ENCODE assay signal across 8 cellular contexts in the genomic region with DNA sequence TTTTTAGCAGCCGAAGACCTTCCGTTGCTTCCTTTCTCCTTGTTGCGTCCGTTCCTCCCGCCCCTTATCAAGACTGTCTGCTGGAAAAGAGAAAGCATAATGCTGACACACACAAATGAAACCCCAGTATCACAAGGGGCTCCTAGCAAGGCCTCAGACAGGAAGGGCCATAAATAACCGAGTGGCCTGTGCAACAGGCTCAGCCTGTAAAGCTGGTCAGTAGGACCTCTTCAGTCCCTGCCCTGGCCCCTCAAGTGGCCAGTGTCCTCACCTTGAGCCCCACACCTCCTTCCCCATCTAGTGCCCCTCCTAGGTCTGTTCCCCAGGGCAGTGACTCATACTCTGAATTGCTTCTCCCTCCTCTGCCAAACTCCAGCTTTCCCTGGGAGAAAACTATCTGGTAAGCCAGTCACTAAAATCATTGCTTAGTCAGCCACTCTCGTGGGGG.
DNase-seq lines count a peak whose midpoint lies in the region; ATAC-seq, FAIRE-seq and TF ChIP-seq lines count a peak whose summit lies in the region.
"Had no signal": no experiment of that assay in that cellular context is flagged by ENCODE, and none has a peak within 500 bp of the region (broad histone marks: within the 10 kb centered on the region; RNA-seq: fewer than 3 reads in every experiment).

No MANE protein-coding gene starts in this region.

- FAIRE-seq in HTR-8/SVneo (lab: Jason Lieb, UNC), result peak; percentile 60

- 13 to 19% methylated on average over 7 of the region's 7 CpGs for WGBS in lung, 2 donors

- intact Hi-C loops in activated CD8-positive, alpha-beta T cell treated with anti-CD3 and anti-CD28 coated beads for 36 hours (cut with micrococcal nuclease), result no loop called here

- peak; percentile 91 for ATAC-seq in lung (ENCODE audit: insufficient read depth, low FRiP score)
- no peak for ATAC-seq in HG03565 (IDR thresholded peaks at IDR 0.05; ENCODE audit: unreplicated experiment)
- ATAC-seq in activated CD8-positive, alpha-beta T cell treated with anti-CD3 and anti-CD28 coated beads for 36 hours, result no peak

- no peaks in the 10 kb centered on the region for H3K9me3 ChIP-seq in lung (ENCODE audit: control insufficient read depth in 2 of 2, insufficient read depth in 1 of 2, low read length in 1 of 2)

- no peaks in the 10 kb centered on the region for H3K4me1 Mint-ChIP-seq in activated CD8-positive, alpha-beta T cell treated with anti-CD3 and anti-CD28 coated beads for 36 hours (ENCODE audit: low read depth)

- no peaks in the 10 kb centered on the region for H3K36me3 ChIP-seq in lung (ENCODE audit: control insufficient read depth in 2 of 2, insufficient read depth in 2 of 2, low read length in 2 of 2)

- no peak overlapping the region for H3K4me3 Mint-ChIP-seq in activated CD8-positive, alpha-beta T cell treated with anti-CD3 and anti-CD28 coated beads for 36 hours

- TF ChIP-seq CTCF in lung (IDR thresholded peaks at IDR 0.05; ENCODE audit: control extremely low read depth, extremely low read depth), result no peak
- no peak for TF ChIP-seq CTCF in activated CD8-positive, alpha-beta T cell treated with anti-CD3 and anti-CD28 coated beads for 36 hours (IDR thresholded peaks at IDR 0.05)

- no peaks in the 10 kb centered on the region for H3K36me3 Mint-ChIP-seq in activated CD8-positive, alpha-beta T cell treated with anti-CD3 and anti-CD28 coated beads for 36 hours (ENCODE audit: low read depth)

- CTCF ChIA-PET in activated CD8-positive, alpha-beta T cell treated with anti-CD3 and anti-CD28 coated beads for 36 hours (lab: Charles Lee), result interaction anchor here (0.6 to 2.5 kb wide), 5 partner anchors 11 to 482 kb away, joined by 3 to 13 read pairs (median 3); no protein-coding TSS in a partner anchor

- no peaks in the 10 kb centered on the region for H3K27me3 ChIP-seq in lung (ENCODE audit: control insufficient read depth, insufficient read depth)

- peaks cover 3 to 12% of the 10 kb centered on the region in 2 donors for H3K4me1 ChIP-seq in lung (ENCODE audit: control insufficient read depth in 2 of 2, insufficient read depth in 2 of 2, low read length in 2 of 2)

- H3K4me3 ChIP-seq in lung, result no peak overlapping the region

- peaks cover 2% of the 10 kb centered on the region for H3K27me3 Mint-ChIP-seq in activated CD8-positive, alpha-beta T cell treated with anti-CD3 and anti-CD28 coated beads for 36 hours

- peaks cover 2% of the 10 kb centered on the region for H3K9me3 Mint-ChIP-seq in activated CD8-positive, alpha-beta T cell treated with anti-CD3 and anti-CD28 coated beads for 36 hours

- no peak overlapping the region for H3K27ac Mint-ChIP-seq in activated CD8-positive, alpha-beta T cell treated with anti-CD3 and anti-CD28 coated beads for 36 hours

- H3K27ac ChIP-seq in caudate nucleus (ENCODE audit: low read depth, low read length) (peak overlapping the region; percentile 21), lung (ENCODE audit: low read depth in 1 of 2, low read length in 1 of 2) (peak overlapping the region; percentile 15 to 62)

- POLR2A ChIA-PET in activated CD8-positive, alpha-beta T cell treated with anti-CD3 and anti-CD28 coated beads for 36 hours (lab: Charles Lee), result no interaction called here

- DNase-seq in HTR-8/SVneo (ENCODE audit: insufficient read length, low spot score), result peak; percentile 17
- peak in 11 of 61 donors; percentile 4 to 34 (median 10) for DNase-seq in caudate nucleus (lab: John Stamatoyannopoulos, UW)
- peak; percentile 86 for DNase-seq in lung (ENCODE audit: low spot score)
- peak; percentile 48 for DNase-seq in ureter (ENCODE audit: low spot score)
- DNase-seq in NCI-H774 (lab: John Stamatoyannopoulos, UW), result no peak
- no peak for DNase-seq in activated CD8-positive, alpha-beta T cell treated with anti-CD3 and anti-CD28 coated beads for 36 hours
- DNase-seq: KBM-7 had no signal

Comparison
In these comparisons a context has a peak if more than half of its experiments do, and no peak if none do; other contexts are left out.
1. DNase-seq: peak in HTR-8/SVneo (single experiment), lung (single experiment) and ureter (single experiment); none in NCI-H774 (single experiment) and activated CD8-positive, alpha-beta T cell treated with anti-CD3 and anti-CD28 coated beads for 36 hours (single experiment).